In genomic region chr6:21610376-21610775, GRCh38 we compare ENCODE assay signal across 15 cellular contexts. TPM values are rescaled to one million over a fixed set of nuclear protein-coding genes. Genes with fewer than 3 reads are reported as not detected.
DNase-seq lines count a peak whose midpoint lies in the region; ATAC-seq lines count a peak whose summit lies in the region.
"Had no signal": no experiment of that assay in that cellular context is flagged by ENCODE, and none has a peak within 500 bp of the region (broad histone marks: within the 10 kb centered on the region; RNA-seq: fewer than 3 reads in every experiment).

No MANE protein-coding gene starts in this region.

- peak overlapping the region in 9 of 11 experiments; percentile 48 to 67 (median 57); a peak in 19 of 22 replicates for H3K27ac ChIP-seq in BLaER1 treated with 17β-estradiol and CSF1 and Interleukin-3, amounts not matched to agents 10 nM and 100 nM
- H3K27ac ChIP-seq: vagina had no signal

- no peak for DNase-seq in left cardiac atrium
- no peak for DNase-seq in DMS79 (lab: John Stamatoyannopoulos, UW)
- DNase-seq in NCI-H1694 treated with DMSO at 0.1 percent for 48 hours (lab: John Stamatoyannopoulos, UW) = no peak
- DNase-seq: ACHN; activated naive CD4-positive, alpha-beta T cell treated with Interleukin-2 at 50 U/mL for 16 hours; islet precursor cell; natural killer cell; NCI-H2107 had no signal

- no peaks in the 10 kb centered on the region for H4K20me1 ChIP-seq in BLaER1 treated with 17β-estradiol and CSF1 and Interleukin-3, amounts not matched to agents 10 nM and 100 nM

- intact Hi-C loops in left cardiac atrium (cut with DNase I) = no loop called here

- no peak overlapping the region for H3K4me3 ChIP-seq in BLaER1 treated with 17β-estradiol and CSF1 and Interleukin-3, amounts not matched to agents 10 nM and 100 nM
- H3K4me3 ChIP-seq: vagina had no signal

- no peaks in the 10 kb centered on the region for H3K27me3 ChIP-seq in BLaER1 treated with 17β-estradiol and CSF1 and Interleukin-3, amounts not matched to agents 10 nM and 100 nM
- H3K27me3 ChIP-seq: vagina had no signal

- peaks cover 25 to 38% (median 32%) of the 10 kb centered on the region in 10 experiments for H3K4me1 ChIP-seq in BLaER1 treated with 17β-estradiol and CSF1 and Interleukin-3, amounts not matched to agents 10 nM and 100 nM
- H3K4me1 ChIP-seq: vagina had no signal

- H3K4me2 ChIP-seq in BLaER1 treated with 17β-estradiol and CSF1 and Interleukin-3, amounts not matched to agents 10 nM and 100 nM = peak overlapping the region; percentile 34 to 83 (median 54); a peak in 17 of 22 replicates

- peaks cover 0 to 10% (median 0%) of the 10 kb centered on the region in 11 experiments; a peak in 2 of 22 replicates for H3K36me3 ChIP-seq in BLaER1 treated with 17β-estradiol and CSF1 and Interleukin-3, amounts not matched to agents 10 nM and 100 nM
- H3K36me3 ChIP-seq: vagina had no signal

- peak overlapping the region in 3 of 11 experiments; percentile 3 to 20 (median 15); a peak in 2 of 22 replicates for H3K9ac ChIP-seq in BLaER1 treated with 17β-estradiol and CSF1 and Interleukin-3, amounts not matched to agents 10 nM and 100 nM

- ATAC-seq in GM19035 (IDR thresholded peaks at IDR 0.05; ENCODE audit: unreplicated experiment) (peak; percentile 92), HG02759 (IDR thresholded peaks at IDR 0.05; ENCODE audit: unreplicated experiment) (peak; percentile 90), HG03520 (IDR thresholded peaks at IDR 0.05; ENCODE audit: unreplicated experiment) (peak; percentile 93), HG03280 (IDR thresholded peaks at IDR 0.05; ENCODE audit: unreplicated experiment) (no peak), left cardiac atrium (no peak)
- ATAC-seq: HepG2, natural killer cell had no signal

- peaks cover 0 to 57% (median 44%) of the 10 kb centered on the region in 11 experiments; a peak in 19 of 22 replicates for H3K9me3 ChIP-seq in BLaER1 treated with 17β-estradiol and CSF1 and Interleukin-3, amounts not matched to agents 10 nM and 100 nM (replicated peaks in 1 of 11)
- H3K9me3 ChIP-seq: vagina had no signal

RNA-seq across cellular contexts. Expression of gene SOX4, which starts 16.8 kb away (rescaled TPM):
- 1 to 10 TPM; 5.7 to 7.7 TPM for total RNA-seq in left cardiac atrium

Comparison
In these comparisons a context has a peak if more than half of its experiments do, and no peak if none do; other contexts are left out.
1. ATAC-seq: peak in GM19035 (single experiment), HG02759 (single experiment) and HG03520 (single experiment); none in HG03280 (single experiment) and left cardiac atrium (0 of 2).